30 cellular contexts compared by ENCODE assay signal in the genomic region with DNA sequence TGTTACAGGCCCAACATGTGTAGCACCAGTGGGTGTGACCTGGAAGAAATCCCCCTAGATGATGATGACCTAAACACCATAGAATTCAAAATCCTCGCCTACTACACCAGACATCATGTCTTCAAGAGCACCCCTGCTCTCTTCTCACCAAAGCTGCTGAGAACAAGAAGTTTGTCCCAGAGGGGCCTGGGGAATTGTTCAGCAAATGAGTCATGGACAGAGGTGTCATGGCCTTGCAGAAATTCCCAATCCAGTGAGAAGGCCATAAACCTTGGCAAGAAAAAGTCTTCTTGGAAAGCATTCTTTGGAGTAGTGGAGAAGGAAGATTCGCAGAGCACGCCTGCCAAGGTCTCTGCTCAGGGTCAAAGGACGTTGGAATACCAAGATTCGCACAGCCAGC. TPM values are rescaled to one million over a fixed set of nuclear protein-coding genes. Genes with fewer than 3 reads are reported as not detected.
DNase-seq lines count a peak whose midpoint lies in the region; ATAC-seq, FAIRE-seq and TF ChIP-seq lines count a peak whose summit lies in the region.
"Had no signal": no experiment of that assay in that cellular context is flagged by ENCODE, and none has a peak within 500 bp of the region (broad histone marks: within the 10 kb centered on the region; RNA-seq: fewer than 3 reads in every experiment).

No MANE protein-coding gene starts in this region.

- H3K4me1 ChIP-seq in mammary epithelial cell (ENCODE audit: insufficient read depth, low read length) (no peaks in the 10 kb centered on the region), breast epithelium (no peaks in the 10 kb centered on the region), upper lobe of right lung (peaks cover 12% of the 10 kb centered on the region)
- H3K4me1 ChIP-seq: BE2C had no signal

- no peak for ATAC-seq in upper lobe of right lung
- ATAC-seq in GM21526 (IDR thresholded peaks at IDR 0.05; ENCODE audit: low FRiP score, unreplicated experiment): no peak
- ATAC-seq: activated CD4-positive, CD25-positive, alpha-beta regulatory T cell treated with anti-CD3 and anti-CD28 coated beads, Interleukin-2, amount 50 U/mL, for 24 hours; activated CD8-positive, alpha-beta T cell treated with anti-CD3 and anti-CD28 coated beads for 36 hours; left cardiac atrium had no signal

- WGBS in mammary epithelial cell (ENCODE audit: low coverage, missing lambda C conversion rate): 95% methylated on average over 5 of the region's 5 CpGs

- BruUV-seq in mammary epithelial cell (replicated peaks; lab: Mats Ljungman, UMichigan): no TSS peak

- H3K27me3 ChIP-seq in mammary epithelial cell (ENCODE audit: insufficient read depth, low read length): no peaks in the 10 kb centered on the region
- no peaks in the 10 kb centered on the region for H3K27me3 ChIP-seq in breast epithelium
- H3K27me3 ChIP-seq in bronchial epithelial cell (ENCODE audit: control insufficient read depth, insufficient read depth, low read length): no peaks in the 10 kb centered on the region
- no peaks in the 10 kb centered on the region for H3K27me3 ChIP-seq in upper lobe of right lung
- H3K27me3 ChIP-seq: BE2C had no signal

- dilution Hi-C loops in mammary epithelial cell (cut with HindIII; ENCODE audit: low sequenced_read_pairs): loop anchor here (25.0 kb wide), 1 partner anchor 258 kb away; no protein-coding TSS in a partner anchor

- no peak overlapping the region for H2AFZ ChIP-seq in mammary epithelial cell (ENCODE audit: low read depth, low read length)

- H3K4me3 ChIP-seq in mammary epithelial cell (replicated peaks in 1 of 3; ENCODE audit: insufficient read depth in 1 of 3, low read depth in 2 of 3, low read length in 3 of 3) (no peak overlapping the region), breast epithelium (no peak overlapping the region), bronchial epithelial cell (ENCODE audit: low read depth, low read length) (no peak overlapping the region), upper lobe of right lung (no peak overlapping the region)

- H3K79me2 ChIP-seq in mammary epithelial cell (ENCODE audit: insufficient read depth, low read length): no peaks in the 10 kb centered on the region

- no peaks in the 10 kb centered on the region for H4K20me1 ChIP-seq in mammary epithelial cell (ENCODE audit: insufficient read depth, low read length)

- intact Hi-C loops in mammary epithelial cell (cut with micrococcal nuclease) (no loop called here), breast epithelium (cut with DNase I; ENCODE audit: low total_unique reads) (no loop called here), upper lobe of right lung (cut with DNase I) (no loop called here)

- H3K9me3 ChIP-seq in mammary epithelial cell (replicated peaks; ENCODE audit: insufficient read depth, low read length) (no peaks in the 10 kb centered on the region), breast epithelium (no peaks in the 10 kb centered on the region), upper lobe of right lung (no peaks in the 10 kb centered on the region)
- H3K9me3 ChIP-seq: BE2C had no signal

- CTCF ChIA-PET in mammary epithelial cell (lab: Charles Lee; ENCODE audit: low non-redundant PET): no interaction called here

- H3K36me3 ChIP-seq in mammary epithelial cell (ENCODE audit: insufficient read depth, low read length) (no peaks in the 10 kb centered on the region), breast epithelium (no peaks in the 10 kb centered on the region), bronchial epithelial cell (ENCODE audit: control insufficient read depth, insufficient read depth, low read length) (no peaks in the 10 kb centered on the region), upper lobe of right lung (no peaks in the 10 kb centered on the region)
- H3K36me3 ChIP-seq: BE2C had no signal

- DNase-seq in mammary epithelial cell: peak; percentile 3
- DNase-seq in breast epithelium (ENCODE audit: low spot score in 2 of 2): no peak
- peak; percentile 21 for DNase-seq in bronchial epithelial cell (ENCODE audit: low read depth)
- peak; percentile 82 for DNase-seq in islet precursor cell
- DNase-seq in upper lobe of right lung: peak; percentile 10
- DNase-seq in AML-193 (lab: John Stamatoyannopoulos, UW): no peak
- DNase-seq in GM10266 (ENCODE audit: extremely low spot score): no peak
- DNase-seq: activated CD8-positive, alpha-beta T cell treated with anti-CD3 and anti-CD28 coated beads for 36 hours; activated naive CD4-positive, alpha-beta T cell; amniotic stem cell; BE2C; Calu3; cerebellar nuclear complex; effector CD8-positive, alpha-beta T cell; glutamatergic neuron; H7; left cardiac atrium; MV-4-11; naive B cell; NCI-H187 treated with DMSO at 0.1 percent for 48 hours; NCI-H226; NCI-H82; OCI-M1; SHP77; stimulated activated CD4-positive, alpha-beta T cell treated with anti-CD3 and anti-CD28 coated beads, Interleukin-12 subunit alpha, Interleukin-12 subunit beta, amount 100 ng/mL, for 4 hours; SW 1271 had no signal

- TF ChIP-seq CTCF in mammary epithelial cell (conservative IDR thresholded peaks at IDR 0.05 in 1 of 2, IDR thresholded peaks at IDR 0.05 in 1 of 2; ENCODE audit: extremely low read depth in 1 of 2, insufficient read depth in 1 of 2, low read depth in 1 of 2, low read length in 2 of 2) (no peak), breast epithelium (IDR thresholded peaks at IDR 0.05) (no peak), bronchial epithelial cell (IDR thresholded peaks at IDR 0.05; ENCODE audit: insufficient read depth, low read length, severe bottlenecking) (no peak), upper lobe of right lung (IDR thresholded peaks at IDR 0.05) (no peak), GM10266 (IDR thresholded peaks at IDR 0.05; ENCODE audit: control insufficient read depth, insufficient read depth, low read depth, missing control alignments) (no peak)

- no peak overlapping the region for H3K4me2 ChIP-seq in mammary epithelial cell (ENCODE audit: insufficient read depth, low read depth, low read length)

- in situ Hi-C loops in mammary epithelial cell (cut with MboI; ENCODE audit: low sequenced_read_pairs in 2 of 2): loop anchor here in 1 of 2 donors (25.0 kb wide), 1 partner anchor 608 kb away; a partner anchor contains a TSS

- TF ChIP-seq POLR2A in breast epithelium (IDR thresholded peaks at IDR 0.05): no peak

- H3K9ac ChIP-seq in mammary epithelial cell (ENCODE audit: insufficient read depth, low read length): no peak overlapping the region

- FAIRE-seq in bronchial epithelial cell (lab: Jason Lieb, UNC): peak; percentile 40

- H3K27ac ChIP-seq in mammary epithelial cell (ENCODE audit: insufficient read depth, low read depth, low read length): no peak overlapping the region
- H3K27ac ChIP-seq in breast epithelium: no peak overlapping the region
- H3K27ac ChIP-seq in upper lobe of right lung: no peak overlapping the region
- H3K27ac ChIP-seq: 22Rv1 had no signal

RNA-seq across cellular contexts. Expression of a gene that starts 8.6 kb away (rescaled TPM):
- not detected for total RNA-seq in mammary epithelial cell
- not detected for polyA plus RNA-seq in mammary epithelial cell
- not detected for polyA minus RNA-seq in mammary epithelial cell
- total RNA-seq in breast epithelium: 1 to 10 TPM in 1 of 3 donors, under 1 TPM in 1, not detected in 1; 0.29 to 1.6 TPM
- total RNA-seq in bronchial epithelial cell: under 0.01 TPM in 1 of 2 replicates, not detected in the other
- total RNA-seq in upper lobe of right lung: 1.4 TPM
- total RNA-seq: left cardiac atrium, mesenteric fat pad had no signal

Comparison
In these comparisons a context has a peak if more than half of its experiments do, and no peak if none do; other contexts are left out.
1. DNase-seq: peak in mammary epithelial cell (single experiment), bronchial epithelial cell (single experiment), islet precursor cell (single experiment) and upper lobe of right lung (single experiment); none in breast epithelium (0 of 2), AML-193 (0 of 2) and GM10266 (single experiment).